Comparison of ENCODE assay signal across 29 cellular contexts in genomic region chr1:205502111-205502810, GRCh38. TPM values are rescaled to one million over a fixed set of nuclear protein-coding genes. Genes with fewer than 3 reads are reported as not detected.
"Had no signal": no experiment of that assay in that cellular context is flagged by ENCODE, and none has a peak within 500 bp of the region (broad histone marks: within the 10 kb centered on the region; RNA-seq: fewer than 3 reads in every experiment).

No MANE protein-coding gene starts in this region.

- H3K36me3 ChIP-seq: brain microvascular endothelial cell, cardiac muscle cell, SJSA1 had no signal

- H3K4me3 Mint-ChIP-seq: activated B cell treated with CpG ODN at 0.5 μM for 24 hours; activated CD4-positive, alpha-beta memory T cell treated with anti-CD3 and anti-CD28 coated beads for 36 hours; activated CD4-positive, alpha-beta T cell treated with anti-CD3 and anti-CD28 coated beads, Interleukin-2, amount 10 ng/mL, durations not matched to agents 7 days and 5 days; activated naive CD8-positive, alpha-beta T cell treated with anti-CD3 and anti-CD28 coated beads, Interleukin-2, amount 50 U/mL, for 24 hours had no signal

- H3K27me3 ChIP-seq: cardiac muscle cell had no signal

- H3K4me3 ChIP-seq: cardiac muscle cell, SJSA1 had no signal

- H3K27ac ChIP-seq: brain microvascular endothelial cell, SJSA1 had no signal

- H3K27me3 Mint-ChIP-seq: activated B cell treated with CpG ODN at 0.5 μM for 24 hours; activated naive CD8-positive, alpha-beta T cell treated with anti-CD3 and anti-CD28 coated beads, Interleukin-2, amount 50 U/mL, for 24 hours had no signal

- FAIRE-seq: astrocyte, RCC 7860, TTC549 had no signal

- H3K27ac Mint-ChIP-seq: activated CD4-positive, alpha-beta memory T cell treated with anti-CD3 and anti-CD28 coated beads for 36 hours; activated CD4-positive, alpha-beta T cell treated with anti-CD3 and anti-CD28 coated beads, Interleukin-2, amount 10 ng/mL, durations not matched to agents 7 days and 5 days; activated naive CD4-positive, alpha-beta T cell treated with anti-CD3 and anti-CD28 coated beads, Interleukin-2, amount 50 U/mL, for 72 hours; activated naive CD8-positive, alpha-beta T cell treated with anti-CD3 and anti-CD28 coated beads, Interleukin-2, amount 50 U/mL, for 24 hours had no signal

- H3K36me3 Mint-ChIP-seq: activated CD4-positive, alpha-beta memory T cell treated with anti-CD3 and anti-CD28 coated beads for 36 hours; activated naive CD4-positive, alpha-beta T cell treated with anti-CD3 and anti-CD28 coated beads, Interleukin-2, amount 50 U/mL, for 72 hours had no signal

- DNase-seq: activated B cell treated with CpG ODN at 0.5 μM for 24 hours; activated CD4-positive, alpha-beta memory T cell treated with anti-CD3 and anti-CD28 coated beads for 36 hours; activated CD4-positive, alpha-beta T cell treated with anti-CD3 and anti-CD28 coated beads, Interleukin-2, amount 10 ng/mL, durations not matched to agents 7 days and 5 days; activated CD8-positive, alpha-beta memory T cell treated with anti-CD3 and anti-CD28 coated beads for 24 hours; activated effector memory CD4-positive, alpha-beta T cell treated with anti-CD3 and anti-CD28 coated beads, Interleukin-2, amount 50 U/mL, for 16 hours; activated naive CD4-positive, alpha-beta T cell treated with Interleukin-2 at 50 U/mL for 16 hours; activated naive CD8-positive, alpha-beta T cell treated with anti-CD3 and anti-CD28 coated beads, Interleukin-2, amount 50 U/mL, for 24 hours; activated T-cell treated with anti-CD3 and anti-CD28 coated beads, Interleukin-2, amount 50 U/mL, for 4 hours; amygdala; brain microvascular endothelial cell; Karpas-422; MM.1S; NCI-H1105; NCI-H1436; NCI-H1694 treated with DMSO at 0.1 percent for 48 hours; NCI-H2029 treated with DMSO at 0.1 percent for 48 hours; NCI-H510A treated with DMSO at 0.1 percent for 48 hours; NCI-H69; PC-3; SHP77; SW 1271; T-helper 9 cell had no signal

- H3K9me3 ChIP-seq: SJSA1 had no signal

- H3K9me3 Mint-ChIP-seq: activated B cell treated with CpG ODN at 0.5 μM for 24 hours; activated CD4-positive, alpha-beta memory T cell treated with anti-CD3 and anti-CD28 coated beads for 36 hours; activated CD4-positive, alpha-beta T cell treated with anti-CD3 and anti-CD28 coated beads, Interleukin-2, amount 10 ng/mL, durations not matched to agents 7 days and 5 days; activated naive CD4-positive, alpha-beta T cell treated with anti-CD3 and anti-CD28 coated beads, Interleukin-2, amount 50 U/mL, for 72 hours; activated naive CD8-positive, alpha-beta T cell treated with anti-CD3 and anti-CD28 coated beads, Interleukin-2, amount 50 U/mL, for 24 hours; activated T-cell treated with anti-CD3 and anti-CD28 coated beads, Interleukin-2, amount 50 U/mL, for 4 hours had no signal

- ATAC-seq: activated naive CD4-positive, alpha-beta T cell treated with anti-CD3 and anti-CD28 coated beads, Interleukin-2, amount 50 U/mL, for 72 hours; activated naive CD8-positive, alpha-beta T cell treated with anti-CD3 and anti-CD28 coated beads, Interleukin-2, amount 50 U/mL, for 24 hours; activated T-cell treated with anti-CD3 and anti-CD28 coated beads, Interleukin-2, amount 50 U/mL, for 4 hours; PC-3; SK-N-SH treated with all-trans-retinoic acid at 6 μM for 48 hours had no signal

RNA-seq across cellular contexts. Expression of gene BLACAT1, which starts 46.4 kb away (rescaled TPM):
- total RNA-seq: SJSA1 had no signal
- polyA plus RNA-seq: cardiac muscle cell had no signal
